Comparison of ENCODE assay signal across 11 cellular contexts in the genomic region with DNA sequence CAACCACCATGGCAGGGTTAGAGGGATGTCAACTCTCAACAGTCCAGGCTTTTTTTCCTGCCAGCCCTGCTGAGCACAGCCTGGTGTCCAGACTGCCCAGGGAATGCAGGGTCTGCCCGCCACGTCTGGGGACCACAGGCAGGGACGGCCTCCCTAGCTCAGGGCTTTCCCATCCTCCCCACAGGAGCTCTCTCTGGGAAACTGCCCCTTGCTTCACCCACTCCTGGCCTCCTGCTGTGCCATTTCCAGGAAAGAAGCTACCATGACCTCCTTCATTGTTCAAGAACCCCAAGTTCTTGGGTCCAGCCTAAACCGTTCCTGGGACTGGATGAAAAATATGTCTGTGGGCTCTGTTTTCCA. TPM values are rescaled to one million over a fixed set of nuclear protein-coding genes. Genes with fewer than 3 reads are reported as not detected.
DNase-seq lines count a peak whose midpoint lies in the region; ATAC-seq, FAIRE-seq and TF ChIP-seq lines count a peak whose summit lies in the region.
"Had no signal": no experiment of that assay in that cellular context is flagged by ENCODE, and none has a peak within 500 bp of the region (broad histone marks: within the 10 kb centered on the region; RNA-seq: fewer than 3 reads in every experiment).

No MANE protein-coding gene starts in this region.

- H3K56ac ChIP-seq in H1 (replicated peaks; ENCODE audit: insufficient read length, low read depth, low read length) = no peak overlapping the region

- peaks cover 0 to 5% (median 2%) of the 10 kb centered on the region in 4 experiments; a peak in 3 of 8 replicates for H3K36me3 ChIP-seq in H1 (ENCODE audit: control insufficient read depth in 2 of 4, insufficient read depth in 4 of 4, low read length in 3 of 4)
- H3K36me3 ChIP-seq in neural progenitor cell = no peaks in the 10 kb centered on the region

- peaks cover 21% of the 10 kb centered on the region for H3K79me1 ChIP-seq in H1 (ENCODE audit: low read depth, low read length)

- H3K36me3 Mint-ChIP-seq in natural killer cell = no peaks in the 10 kb centered on the region
- H3K36me3 Mint-ChIP-seq in natural killer cell treated with Interleukin-12 subunit alpha and Interleukin-12 subunit beta and Interleukin-15 and Interleukin-18, amount 100 ng/mL, for 72 hours = no peaks in the 10 kb centered on the region
- H3K36me3 Mint-ChIP-seq in neural progenitor cell = no peaks in the 10 kb centered on the region

- H2BK12ac ChIP-seq in H1 (ENCODE audit: low read depth, low read length) = peak overlapping the region; percentile 86

- no peak for FAIRE-seq in H1 (lab: Jason Lieb, UNC)

- no peaks in the 10 kb centered on the region for H3K9me3 ChIP-seq in H1 (ENCODE audit: insufficient read depth in 2 of 2, low read depth in 1 of 2, low read length in 1 of 2)
- no peaks in the 10 kb centered on the region for H3K9me3 ChIP-seq in neural progenitor cell (ENCODE audit: low read depth)

- POLR2A ChIA-PET in H1 (lab: Charles Lee; ENCODE audit: partially characterized antibody) = interaction anchor here (0.7 to 17.2 kb wide), 11 partner anchors 8 to 155 kb away, joined by 3 to 259 read pairs (median 8); partner anchors contain the start of genes LTBR, MRPL51, TAPBPL and TNFRSF1A

- ATAC-seq in natural killer cell (no peak), HG03571 (IDR thresholded peaks at IDR 0.05; ENCODE audit: unreplicated experiment) (no peak)
- no peak for ATAC-seq in natural killer cell treated with Interleukin-12 subunit alpha and Interleukin-12 subunit beta and Interleukin-15 and Interleukin-18, amount 100 ng/mL, for 72 hours

- CTCF ChIA-PET in H1 (lab: Charles Lee; ENCODE audit: partially characterized antibody) = interaction anchor here (1.0 to 7.4 kb wide), 14 partner anchors 8 to 167 kb away, joined by 3 to 66 read pairs (median 4); partner anchors contain the start of gene VAMP1

- no peak for TF ChIP-seq EP300 in H1 (IDR thresholded peaks at IDR 0.05; ENCODE audit: borderline replicate concordance in 1 of 2, low read depth in 2 of 2, low read length in 2 of 2)

- H4K20me1 ChIP-seq in H1 (replicated peaks in 1 of 2; ENCODE audit: control insufficient read depth in 1 of 2, insufficient read depth in 2 of 2, low read length in 2 of 2) (peaks cover 3 to 5% of the 10 kb centered on the region in 2 experiments), neural progenitor cell (ENCODE audit: low read depth) (no peaks in the 10 kb centered on the region)

- H3K4me2 ChIP-seq in H1 (ENCODE audit: insufficient read depth in 1 of 2, low read depth in 2 of 2, low read length in 2 of 2) (peak overlapping the region; percentile 69 to 91), neural progenitor cell (peak overlapping the region; percentile 66)

- H3K4me1 ChIP-seq in H1 (replicated peaks in 1 of 4; ENCODE audit: control insufficient read depth in 3 of 4, insufficient read depth in 4 of 4, low read length in 3 of 4) (peaks cover 15 to 47% (median 26%) of the 10 kb centered on the region in 4 experiments), neural progenitor cell (peaks cover 51% of the 10 kb centered on the region)

- peak overlapping the region; percentile 98 for H2BK20ac ChIP-seq in H1 (ENCODE audit: low read length)

- peak overlapping the region; percentile 28 for H3K4me3 Mint-ChIP-seq in natural killer cell
- H3K4me3 Mint-ChIP-seq in natural killer cell treated with Interleukin-12 subunit alpha and Interleukin-12 subunit beta and Interleukin-15 and Interleukin-18, amount 100 ng/mL, for 72 hours = no peak overlapping the region
- peak overlapping the region; percentile 43 for H3K4me3 Mint-ChIP-seq in neural progenitor cell

- H3K4ac ChIP-seq in H1 (replicated peaks; ENCODE audit: insufficient read length, low read depth, low read length) = no peak overlapping the region

- H2AFZ ChIP-seq in H1 (ENCODE audit: low read length) = no peak overlapping the region
- peak overlapping the region; percentile 7 for H2AFZ ChIP-seq in neural progenitor cell (replicated peaks)

- H3K9ac ChIP-seq in H1 (replicated peaks in 1 of 4; ENCODE audit: extremely low read depth in 1 of 4, low read depth in 3 of 4, low read length in 3 of 4) = peak overlapping the region in 3 of 4 experiments; percentile 16 to 49 (median 38); a peak in 2 of 7 replicates
- H3K9ac ChIP-seq in neural progenitor cell = no peak overlapping the region

- DNase-seq in natural killer cell (no peak), H1 (ENCODE audit: low read depth in 1 of 2, low spot score in 2 of 2) (no peak), neural progenitor cell (ENCODE audit: low spot score) (no peak), NCI-H128 (lab: John Stamatoyannopoulos, UW; ENCODE audit: unreplicated experiment) (no peak), NCI-H2081 treated with DMSO at 0.1 percent for 48 hours (lab: John Stamatoyannopoulos, UW) (no peak), superior temporal gyrus (ENCODE audit: extremely low spot score) (no peak)
- DNase-seq in natural killer cell treated with Interleukin-12 subunit alpha and Interleukin-12 subunit beta and Interleukin-15 and Interleukin-18, amount 100 ng/mL, for 72 hours (ENCODE audit: low spot score) = no peak
- DNase-seq: naive B cell; stimulated activated CD4-positive, alpha-beta T cell treated with anti-CD3 and anti-CD28 coated beads, Interleukin-1b, Interleukin-23, amount 100 ng/mL, for 48 hours had no signal

- H3K27ac Mint-ChIP-seq in natural killer cell (peak overlapping the region in 1 of 2 donors; percentile 84), neural progenitor cell (peak overlapping the region; percentile 78)
- H3K27ac Mint-ChIP-seq in natural killer cell treated with Interleukin-12 subunit alpha and Interleukin-12 subunit beta and Interleukin-15 and Interleukin-18, amount 100 ng/mL, for 72 hours = peak overlapping the region in 1 of 2 donors; percentile 62
- H3K27ac Mint-ChIP-seq: naive B cell had no signal

- H2AK5ac ChIP-seq in H1 (ENCODE audit: low read depth, low read length) = peak overlapping the region; percentile 93

- TF ChIP-seq CTCF in natural killer cell (IDR thresholded peaks at IDR 0.05) (no peak), H1 (IDR thresholded peaks at IDR 0.05; ENCODE audit: control extremely low read depth in 1 of 3, insufficient read depth in 1 of 3, low read depth in 1 of 3, low read length in 3 of 3) (no peak), neural progenitor cell (IDR thresholded peaks at IDR 0.05) (no peak)

- peak overlapping the region; percentile 94; the same call in 1 of the 2 replicates for H2BK15ac ChIP-seq in H1 (ENCODE audit: low read length)

- intact Hi-C loops in natural killer cell (cut with micrococcal nuclease) = no loop called here

- peak overlapping the region; percentile 93 for H3K18ac ChIP-seq in H1 (ENCODE audit: extremely low read depth, low read length)

- H3K27me3 Mint-ChIP-seq in natural killer cell (ENCODE audit: low read depth in 2 of 2) (no peaks in the 10 kb centered on the region), neural progenitor cell (ENCODE audit: insufficient read depth, low read depth) (peaks cover 22% of the 10 kb centered on the region)
- H3K27me3 Mint-ChIP-seq in natural killer cell treated with Interleukin-12 subunit alpha and Interleukin-12 subunit beta and Interleukin-15 and Interleukin-18, amount 100 ng/mL, for 72 hours = no peaks in the 10 kb centered on the region

- peak overlapping the region in 2 of 4 experiments; percentile 27 to 43; a peak in 3 of 8 replicates for H3K4me3 ChIP-seq in H1 (ENCODE audit: extremely low read depth in 1 of 4, insufficient read depth in 2 of 4, low read depth in 3 of 4, low read length in 4 of 4)
- peak overlapping the region; percentile 27 for H3K4me3 ChIP-seq in neural progenitor cell

- peak overlapping the region; percentile 14 for H4K5ac ChIP-seq in H1 (ENCODE audit: insufficient read length, low read depth, low read length)

- H2BK5ac ChIP-seq in H1 (ENCODE audit: low read depth, low read length) = peak overlapping the region; percentile 89

- H3K79me2 ChIP-seq in H1 (ENCODE audit: control insufficient read depth in 1 of 2, insufficient read depth in 2 of 2, low read length in 2 of 2) (peaks cover 26 to 90% of the 10 kb centered on the region in 2 experiments), neural progenitor cell (ENCODE audit: low read depth) (peaks cover 18% of the 10 kb centered on the region)

- peak overlapping the region; percentile 72 for H3K27ac ChIP-seq in H1 (ENCODE audit: low read depth, low read length)
- peak overlapping the region; percentile 24 for H3K27ac ChIP-seq in neural progenitor cell

- TF ChIP-seq POLR2A in H1 (IDR thresholded peaks at IDR 0.05; ENCODE audit: control extremely low read depth in 1 of 2, low read depth in 2 of 2, low read length in 2 of 2) = no peak

- no peak overlapping the region for H2BK120ac ChIP-seq in H1 (replicated peaks; ENCODE audit: low read depth, low read length)

- TF ChIP-seq RAD21 in H1 (IDR thresholded peaks at IDR 0.05 in 1 of 2, conservative IDR thresholded peaks at IDR 0.05 in 1 of 2; ENCODE audit: low read depth in 2 of 2, low read length in 2 of 2) = no peak

- H3K23ac ChIP-seq in H1 (ENCODE audit: insufficient read length) = no peak overlapping the region

- no peak overlapping the region for H4K8ac ChIP-seq in H1 (ENCODE audit: extremely low read depth, insufficient read depth, low read length)

- H3K14ac ChIP-seq in H1 (ENCODE audit: insufficient read length) = no peak overlapping the region

- peak overlapping the region; percentile 25 for H4K91ac ChIP-seq in H1 (replicated peaks; ENCODE audit: insufficient read length, low read length)

- peaks cover 41% of the 10 kb centered on the region for H3F3A ChIP-seq in neural progenitor cell (ENCODE audit: low read depth)

- peaks cover 25% of the 10 kb centered on the region for H3K23me2 ChIP-seq in H1 (ENCODE audit: low read depth, low read length)

- WGBS in H1 (ENCODE audit: extremely low coverage in 1 of 2, insufficient coverage in 1 of 2, insufficient read length in 1 of 2, insufficient replicate concordance in 2 of 2, low coverage in 1 of 2, low lambda C conversion rate in 2 of 2, missing lambda C conversion rate in 1 of 2), 2 experiments = 82% methylated on average over 4 of the region's 4 CpGs; no CpG with 5 or more reads in 1 of the 2 experiments

- no peaks in the 10 kb centered on the region for H3K27me3 ChIP-seq in H1 (replicated peaks in 1 of 4; ENCODE audit: control insufficient read depth in 3 of 4, extremely low read depth in 1 of 4, insufficient read depth in 3 of 4, low read length in 3 of 4)
- H3K27me3 ChIP-seq in neural progenitor cell = peaks cover 22% of the 10 kb centered on the region

- H3K9me3 Mint-ChIP-seq in natural killer cell = no peaks in the 10 kb centered on the region
- no peaks in the 10 kb centered on the region for H3K9me3 Mint-ChIP-seq in natural killer cell treated with Interleukin-12 subunit alpha and Interleukin-12 subunit beta and Interleukin-15 and Interleukin-18, amount 100 ng/mL, for 72 hours
- H3K9me3 Mint-ChIP-seq in neural progenitor cell = no peaks in the 10 kb centered on the region

- peaks cover 29 to 55% of the 10 kb centered on the region in 2 donors for H3K4me1 Mint-ChIP-seq in natural killer cell
- H3K4me1 Mint-ChIP-seq in natural killer cell treated with Interleukin-12 subunit alpha and Interleukin-12 subunit beta and Interleukin-15 and Interleukin-18, amount 100 ng/mL, for 72 hours (ENCODE audit: low read depth in 2 of 2) = peaks cover 22 to 34% of the 10 kb centered on the region in 2 donors
- H3K4me1 Mint-ChIP-seq in neural progenitor cell = peaks cover 49% of the 10 kb centered on the region

RNA-seq across cellular contexts. Expression of gene SCNN1A, which starts 4.8 kb away (rescaled TPM):
- total RNA-seq in natural killer cell = 1 to 10 TPM; 1.5 to 3.0 (median 1.5) TPM
- not detected for total RNA-seq in natural killer cell treated with Interleukin-12 subunit alpha and Interleukin-12 subunit beta and Interleukin-15 and Interleukin-18, amount 100 ng/mL, for 72 hours
- total RNA-seq in H1 (2021; fragmentation: NEBNext Ultra II Directional; extraction: Animal tissue kit (Norgen Biotek cat#: 25700)) = 85.5 and 89.0 TPM in 2 replicates
- polyA plus RNA-seq in H1 (2011; rRNA removed) = 156 and 192 TPM in 2 replicates
- polyA plus RNA-seq in H1 (2011; cell fraction: cytosol; rRNA removed) = 97.5 TPM
- 220 TPM for polyA plus RNA-seq in H1 (2011; cell fraction: nucleus; rRNA removed)
- 83.5 to 112 TPM (median 108 TPM) in 4 replicates for polyA plus RNA-seq in H1 (2012, experiment 1 of 2)
- polyA plus RNA-seq in H1 (2012, experiment 2 of 2) = 95.0 TPM
- 112 TPM for polyA plus RNA-seq in H1 (2013, experiment 1 of 2)
- polyA plus RNA-seq in H1 (2013, experiment 2 of 2) = 115 TPM
- 117 and 161 TPM in 2 replicates for polyA minus RNA-seq in H1 (2011; rRNA and poly(A)+ RNA removed)
- 49.3 TPM for polyA minus RNA-seq in H1 (2011; cell fraction: cytosol; rRNA and poly(A)+ RNA removed)
- 76.1 TPM for polyA minus RNA-seq in H1 (2011; cell fraction: nucleus; rRNA and poly(A)+ RNA removed)
- total RNA-seq in neural progenitor cell (ENCODE audit: low replicate concordance) = 1.2 and 5.0 TPM in 2 replicates
- total RNA-seq: RPMI7951 had no signal

RNA-seq across cellular contexts. Expression of gene LTBR, which starts 13.4 kb away (rescaled TPM):
- total RNA-seq in natural killer cell = 1 to 10 TPM; 3.7 to 5.8 (median 4.4) TPM
- 1 to 10 TPM; 2.3 to 3.9 TPM for total RNA-seq in natural killer cell treated with Interleukin-12 subunit alpha and Interleukin-12 subunit beta and Interleukin-15 and Interleukin-18, amount 100 ng/mL, for 72 hours
- 6.3 and 6.7 TPM in 2 replicates for total RNA-seq in H1 (2021; fragmentation: NEBNext Ultra II Directional; extraction: Animal tissue kit (Norgen Biotek cat#: 25700))
- 5.1 and 9.2 TPM in 2 replicates for polyA plus RNA-seq in H1 (2011; rRNA removed)
- polyA plus RNA-seq in H1 (2011; cell fraction: cytosol; rRNA removed) = 4.2 TPM
- 7.9 TPM for polyA plus RNA-seq in H1 (2011; cell fraction: nucleus; rRNA removed)
- 27.4 to 39.4 TPM (median 31.7 TPM) in 4 replicates for polyA plus RNA-seq in H1 (2012, experiment 1 of 2)
- polyA plus RNA-seq in H1 (2012, experiment 2 of 2) = 11.0 TPM
- polyA plus RNA-seq in H1 (2013, experiment 1 of 2) = 11.7 TPM
- 13.4 TPM for polyA plus RNA-seq in H1 (2013, experiment 2 of 2)
- 2.2 and 3.2 TPM in 2 replicates for polyA minus RNA-seq in H1 (2011; rRNA and poly(A)+ RNA removed)
- 3.6 TPM for polyA minus RNA-seq in H1 (2011; cell fraction: cytosol; rRNA and poly(A)+ RNA removed)
- 7.4 TPM for polyA minus RNA-seq in H1 (2011; cell fraction: nucleus; rRNA and poly(A)+ RNA removed)
- 0.25 TPM in 1 of 2 replicates, not detected in the other for total RNA-seq in neural progenitor cell (ENCODE audit: low replicate concordance)

RNA-seq across cellular contexts. Expression of gene TNFRSF1A, which starts 28.7 kb away (rescaled TPM):
- total RNA-seq in natural killer cell (100 to 1,000 TPM in 1 of 3 donors, 10 to 100 TPM in 2; 75.7 to 116 (median 87.3) TPM), neural progenitor cell (ENCODE audit: low replicate concordance) (21.8 and 24.7 TPM in 2 replicates)
- 100 to 1,000 TPM in 1 of 2 donors, 10 to 100 TPM in 1; 83.2 to 102 TPM for total RNA-seq in natural killer cell treated with Interleukin-12 subunit alpha and Interleukin-12 subunit beta and Interleukin-15 and Interleukin-18, amount 100 ng/mL, for 72 hours
- total RNA-seq in H1 (2021; fragmentation: NEBNext Ultra II Directional; extraction: Animal tissue kit (Norgen Biotek cat#: 25700)) = 42.1 and 45.8 TPM in 2 replicates
- 28.7 and 48.7 TPM in 2 replicates for polyA plus RNA-seq in H1 (2011; rRNA removed)
- 29.1 TPM for polyA plus RNA-seq in H1 (2011; cell fraction: cytosol; rRNA removed)
- 46.5 TPM for polyA plus RNA-seq in H1 (2011; cell fraction: nucleus; rRNA removed)
- polyA plus RNA-seq in H1 (2012, experiment 1 of 2) = 40.7 to 46.5 TPM (median 44.7 TPM) in 4 replicates
- 56.1 TPM for polyA plus RNA-seq in H1 (2012, experiment 2 of 2)
- polyA plus RNA-seq in H1 (2013, experiment 1 of 2) = 75.2 TPM
- 89.3 TPM for polyA plus RNA-seq in H1 (2013, experiment 2 of 2)
- polyA minus RNA-seq in H1 (2011; rRNA and poly(A)+ RNA removed) = 33.4 and 50.9 TPM in 2 replicates
- polyA minus RNA-seq in H1 (2011; cell fraction: cytosol; rRNA and poly(A)+ RNA removed) = 28.5 TPM
- polyA minus RNA-seq in H1 (2011; cell fraction: nucleus; rRNA and poly(A)+ RNA removed) = 29.2 TPM

Comparison
In these comparisons a context has a peak if more than half of its experiments do, and no peak if none do; other contexts are left out.
1. RNA of gene SCNN1A, which starts 4.8 kb away (total RNA-seq): 85.5 to 89.0 TPM in H1; 1.5 to 3.0 TPM in natural killer cell, 1.2 to 5.0 TPM in neural progenitor cell and not detected in natural killer cell treated with Interleukin-12 subunit alpha and Interleukin-12 subunit beta and Interleukin-15 and Interleukin-18, amount 100 ng/mL, for 72 hours; every median in the first group is over 10 times any median in the second.